Comparison of ENCODE assay signal across 9 cellular contexts in the genomic region with DNA sequence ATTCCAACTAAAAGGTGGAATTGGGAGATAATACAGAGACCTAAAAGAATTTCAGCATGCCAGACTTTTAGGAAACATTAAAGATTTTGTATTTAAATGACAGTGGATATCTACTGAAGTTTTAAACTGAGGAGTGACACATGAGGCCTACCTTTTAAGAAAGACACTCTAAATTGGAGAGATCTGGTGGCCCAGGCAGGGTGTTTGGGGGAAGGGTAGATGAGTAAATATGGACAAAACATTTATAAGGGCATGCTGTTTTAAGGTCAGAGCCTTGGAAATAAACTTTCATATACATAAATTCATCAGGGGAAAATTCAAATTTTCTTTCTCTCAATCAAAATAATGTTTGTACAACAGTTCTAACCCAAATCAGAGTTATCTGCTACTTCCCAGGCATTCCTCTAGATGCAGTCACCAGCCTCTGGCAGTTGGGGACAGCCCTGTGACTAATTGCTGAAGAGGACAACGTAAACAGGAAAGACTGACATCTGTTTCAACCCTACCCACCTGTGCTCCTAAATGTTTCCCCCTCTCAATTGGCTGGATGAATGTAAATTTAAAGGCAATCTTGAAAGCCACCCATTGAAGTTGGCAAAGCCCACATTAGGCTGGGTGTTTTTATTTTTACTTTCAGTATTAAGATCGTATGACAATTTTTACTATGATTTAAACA.
A peak's percentile ranks its signal among the peaks of the same experiment; 100 is the strongest.
DNase-seq lines count a peak whose midpoint lies in the region; ATAC-seq and TF ChIP-seq lines count a peak whose summit lies in the region.
"Had no signal": no experiment of that assay in that cellular context is flagged by ENCODE, and none has a peak within 500 bp of the region (broad histone marks: within the 10 kb centered on the region; RNA-seq: fewer than 3 reads in every experiment).

No MANE protein-coding gene starts in this region.

- no peaks in the 10 kb centered on the region for H3K36me3 Mint-ChIP-seq in activated CD4-positive, alpha-beta T cell treated with anti-CD3 and anti-CD28 coated beads, Interleukin-2, amount 10 ng/mL, durations not matched to agents 7 days and 5 days (ENCODE audit: low read depth)
- H3K36me3 Mint-ChIP-seq in T-helper 2 cell treated with Interferon-gamma antibody and Interleukin-4, amounts not matched to agents 5 μg/mL and 100 μg/mL, for 36 hours (ENCODE audit: low read depth): no peaks in the 10 kb centered on the region
- no peaks in the 10 kb centered on the region for H3K36me3 Mint-ChIP-seq in activated T-helper 1 cell treated with anti-CD3 and anti-CD28 coated beads, Interleukin-12 subunit alpha, Interleukin-12 subunit beta, Interleukin-2, Interleukin-4 antibody, amounts not matched to agents 30 ng/mL and 10 ng/mL and 1 ng/mL, durations not matched to agents 14 hours and 24 hours and 36 hours (ENCODE audit: low read depth)

- no CpG with 5 or more reads among the region's 2 CpGs for WGBS in mesodermal cell (ENCODE audit: insufficient coverage in 2 of 2), 2 experiments

- H3K4me1 ChIP-seq in mesodermal cell (ENCODE audit: control insufficient read depth, insufficient read depth, low read length, poor library complexity, severe bottlenecking): peaks cover 2% of the 10 kb centered on the region
- no peaks in the 10 kb centered on the region for H3K4me1 ChIP-seq in left ventricle myocardium inferior

- H3K4me1 Mint-ChIP-seq in activated CD4-positive, alpha-beta T cell treated with anti-CD3 and anti-CD28 coated beads, Interleukin-2, amount 10 ng/mL, durations not matched to agents 7 days and 5 days: peaks cover 7% of the 10 kb centered on the region
- no peaks in the 10 kb centered on the region for H3K4me1 Mint-ChIP-seq in T-helper 2 cell treated with Interferon-gamma antibody and Interleukin-4, amounts not matched to agents 5 μg/mL and 100 μg/mL, for 36 hours (ENCODE audit: low read depth)
- no peaks in the 10 kb centered on the region for H3K4me1 Mint-ChIP-seq in activated T-helper 1 cell treated with anti-CD3 and anti-CD28 coated beads, Interleukin-12 subunit alpha, Interleukin-12 subunit beta, Interleukin-2, Interleukin-4 antibody, amounts not matched to agents 30 ng/mL and 10 ng/mL and 1 ng/mL, durations not matched to agents 14 hours and 24 hours and 36 hours (ENCODE audit: low read depth)

- H3K4me3 ChIP-seq in mesodermal cell (ENCODE audit: extremely low read depth, insufficient read depth, low read length, poor library complexity, severe bottlenecking): no peak overlapping the region
- no peak overlapping the region for H3K4me3 ChIP-seq in left ventricle myocardium inferior

- TF ChIP-seq CTCF in left ventricle myocardium inferior (IDR thresholded peaks at IDR 0.05; ENCODE audit: borderline replicate concordance): no peak

- POLR2A ChIA-PET in activated CD4-positive, alpha-beta T cell treated with anti-CD3 and anti-CD28 coated beads, Interleukin-2, amount 10 ng/mL, durations not matched to agents 7 days and 5 days (lab: Charles Lee): no interaction called here

- H3K27me3 Mint-ChIP-seq in activated CD4-positive, alpha-beta T cell treated with anti-CD3 and anti-CD28 coated beads, Interleukin-2, amount 10 ng/mL, durations not matched to agents 7 days and 5 days: no peaks in the 10 kb centered on the region
- no peaks in the 10 kb centered on the region for H3K27me3 Mint-ChIP-seq in T-helper 2 cell treated with Interferon-gamma antibody and Interleukin-4, amounts not matched to agents 5 μg/mL and 100 μg/mL, for 36 hours (ENCODE audit: low read depth)
- H3K27me3 Mint-ChIP-seq in activated T-helper 1 cell treated with anti-CD3 and anti-CD28 coated beads, Interleukin-12 subunit alpha, Interleukin-12 subunit beta, Interleukin-2, Interleukin-4 antibody, amounts not matched to agents 30 ng/mL and 10 ng/mL and 1 ng/mL, durations not matched to agents 14 hours and 24 hours and 36 hours (ENCODE audit: insufficient read depth): no peaks in the 10 kb centered on the region

- DNase-seq in activated CD4-positive, alpha-beta T cell treated with anti-CD3 and anti-CD28 coated beads, Interleukin-2, amount 10 ng/mL, durations not matched to agents 7 days and 5 days: no peak
- no peak for DNase-seq in activated CD4-positive, alpha-beta T cell treated with anti-CD3 and anti-CD28 coated beads for 4 hours
- DNase-seq in T-helper 2 cell treated with Interferon-gamma antibody and Interleukin-4, amounts not matched to agents 5 μg/mL and 100 μg/mL, for 36 hours (ENCODE audit: low spot score): no peak
- DNase-seq in posterior vena cava (ENCODE audit: low spot score) (no peak), left ventricle myocardium inferior (no peak)
- DNase-seq in activated T-helper 1 cell treated with anti-CD3 and anti-CD28 coated beads, Interleukin-12 subunit alpha, Interleukin-12 subunit beta, Interleukin-2, Interleukin-4 antibody, amounts not matched to agents 30 ng/mL and 10 ng/mL and 1 ng/mL, durations not matched to agents 14 hours and 24 hours and 36 hours (ENCODE audit: low spot score): no peak

- intact Hi-C loops in posterior vena cava (cut with DNase I) (no loop called here), left ventricle myocardium inferior (cut with micrococcal nuclease) (no loop called here)
- intact Hi-C loops in activated T-helper 1 cell treated with anti-CD3 and anti-CD28 coated beads, Interleukin-12 subunit alpha, Interleukin-12 subunit beta, Interleukin-2, Interleukin-4 antibody, amounts not matched to agents 30 ng/mL and 10 ng/mL and 1 ng/mL, durations not matched to agents 14 hours and 24 hours and 36 hours (cut with micrococcal nuclease): no loop called here

- H3K27ac Mint-ChIP-seq in activated CD4-positive, alpha-beta T cell treated with anti-CD3 and anti-CD28 coated beads, Interleukin-2, amount 10 ng/mL, durations not matched to agents 7 days and 5 days: peak overlapping the region; percentile 28
- H3K27ac Mint-ChIP-seq in T-helper 2 cell treated with Interferon-gamma antibody and Interleukin-4, amounts not matched to agents 5 μg/mL and 100 μg/mL, for 36 hours: no peak overlapping the region
- H3K27ac Mint-ChIP-seq in activated T-helper 1 cell treated with anti-CD3 and anti-CD28 coated beads, Interleukin-12 subunit alpha, Interleukin-12 subunit beta, Interleukin-2, Interleukin-4 antibody, amounts not matched to agents 30 ng/mL and 10 ng/mL and 1 ng/mL, durations not matched to agents 14 hours and 24 hours and 36 hours: no peak overlapping the region

- H3K36me3 ChIP-seq in mesodermal cell (ENCODE audit: control insufficient read depth, insufficient read depth, low read length) (no peaks in the 10 kb centered on the region), left ventricle myocardium inferior (no peaks in the 10 kb centered on the region)
- H3K36me3 ChIP-seq: neutrophil had no signal

- no peaks in the 10 kb centered on the region for H3K9me3 Mint-ChIP-seq in activated CD4-positive, alpha-beta T cell treated with anti-CD3 and anti-CD28 coated beads, Interleukin-2, amount 10 ng/mL, durations not matched to agents 7 days and 5 days
- peaks cover 8% of the 10 kb centered on the region for H3K9me3 Mint-ChIP-seq in T-helper 2 cell treated with Interferon-gamma antibody and Interleukin-4, amounts not matched to agents 5 μg/mL and 100 μg/mL, for 36 hours
- peaks cover 12% of the 10 kb centered on the region for H3K9me3 Mint-ChIP-seq in activated T-helper 1 cell treated with anti-CD3 and anti-CD28 coated beads, Interleukin-12 subunit alpha, Interleukin-12 subunit beta, Interleukin-2, Interleukin-4 antibody, amounts not matched to agents 30 ng/mL and 10 ng/mL and 1 ng/mL, durations not matched to agents 14 hours and 24 hours and 36 hours

- no peaks in the 10 kb centered on the region for H3K9me3 ChIP-seq in mesodermal cell (ENCODE audit: control insufficient read depth, low read length)
- H3K9me3 ChIP-seq in left ventricle myocardium inferior (replicated peaks): peaks cover 16% of the 10 kb centered on the region
- H3K9me3 ChIP-seq: neutrophil had no signal

- no peaks in the 10 kb centered on the region for H3K27me3 ChIP-seq in left ventricle myocardium inferior (ENCODE audit: low read depth)
- H3K27me3 ChIP-seq: neutrophil had no signal

- CTCF ChIA-PET in activated CD4-positive, alpha-beta T cell treated with anti-CD3 and anti-CD28 coated beads, Interleukin-2, amount 10 ng/mL, durations not matched to agents 7 days and 5 days (lab: Charles Lee): no interaction called here

- H3K27ac ChIP-seq in mesodermal cell (ENCODE audit: low read depth, low read length, severe bottlenecking) (peak overlapping the region; percentile 25), left ventricle myocardium inferior (replicated peaks) (no peak overlapping the region)
- H3K27ac ChIP-seq: neutrophil had no signal

- ATAC-seq in HG03139 (IDR thresholded peaks at IDR 0.05; ENCODE audit: unreplicated experiment): peak; percentile 94

- H3K4me3 Mint-ChIP-seq in activated CD4-positive, alpha-beta T cell treated with anti-CD3 and anti-CD28 coated beads, Interleukin-2, amount 10 ng/mL, durations not matched to agents 7 days and 5 days: no peak overlapping the region
- H3K4me3 Mint-ChIP-seq in T-helper 2 cell treated with Interferon-gamma antibody and Interleukin-4, amounts not matched to agents 5 μg/mL and 100 μg/mL, for 36 hours: peak overlapping the region; percentile 29
- H3K4me3 Mint-ChIP-seq in activated T-helper 1 cell treated with anti-CD3 and anti-CD28 coated beads, Interleukin-12 subunit alpha, Interleukin-12 subunit beta, Interleukin-2, Interleukin-4 antibody, amounts not matched to agents 30 ng/mL and 10 ng/mL and 1 ng/mL, durations not matched to agents 14 hours and 24 hours and 36 hours: no peak overlapping the region
